8 cellular contexts compared by ENCODE assay signal in the genomic region with DNA sequence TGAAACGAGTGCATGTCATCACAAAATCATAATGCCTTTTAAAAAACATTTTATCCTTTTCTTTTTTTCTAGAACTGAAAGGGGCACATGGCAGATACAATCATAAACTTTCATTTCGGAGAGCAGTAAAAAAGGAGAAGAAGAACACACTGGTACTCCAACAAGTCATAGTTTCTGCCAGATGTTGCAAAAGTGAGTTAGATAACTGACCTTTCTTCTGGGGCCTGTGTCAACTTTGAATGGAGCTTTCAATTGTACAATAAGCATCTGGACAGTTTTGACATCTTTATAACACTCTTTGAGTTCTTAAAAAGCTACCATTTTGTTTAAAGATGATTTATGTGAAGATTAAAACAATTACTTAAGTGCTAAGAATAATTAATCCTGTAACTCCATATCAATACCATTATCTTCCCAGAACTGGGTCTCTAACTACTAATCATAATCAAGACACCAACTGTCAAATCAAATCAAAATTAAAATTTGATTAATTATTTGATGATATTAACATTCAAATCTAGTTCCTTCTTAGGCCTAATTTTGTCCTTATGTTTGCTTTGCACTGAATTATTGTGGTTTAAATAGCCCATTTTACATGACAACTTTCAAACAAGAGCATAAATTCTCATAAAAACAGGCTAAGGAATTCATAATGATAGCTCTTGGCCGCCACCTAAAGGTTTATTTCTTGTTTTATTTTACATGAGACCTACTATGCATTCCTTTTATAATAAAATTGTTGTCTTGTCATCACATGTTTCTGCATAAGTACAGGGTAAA. TPM values are rescaled to one million over a fixed set of nuclear protein-coding genes. Genes with fewer than 3 reads are reported as not detected.
DNase-seq lines count a peak whose midpoint lies in the region; ATAC-seq and TF ChIP-seq lines count a peak whose summit lies in the region.

No MANE protein-coding gene starts in this region.

- peaks cover 17% of the 10 kb centered on the region for H3K4me1 Mint-ChIP-seq in CD14-positive monocyte
- no peaks in the 10 kb centered on the region for H3K4me1 Mint-ChIP-seq in stimulated activated effector memory CD8-positive, alpha-beta T cell treated with anti-CD3 and anti-CD28 coated beads, Interleukin-12 subunit alpha, Interleukin-12 subunit beta, amount 100 ng/mL, for 72 hours

- peak overlapping the region in 1 of 7 donors; percentile 30 for H3K27ac Mint-ChIP-seq in CD14-positive monocyte
- H3K27ac Mint-ChIP-seq in stimulated activated effector memory CD8-positive, alpha-beta T cell treated with anti-CD3 and anti-CD28 coated beads, Interleukin-12 subunit alpha, Interleukin-12 subunit beta, amount 100 ng/mL, for 72 hours, result no peak overlapping the region

- ATAC-seq in GM21786 (IDR thresholded peaks at IDR 0.05; ENCODE audit: unreplicated experiment) (peak; percentile 41), HG02642 (IDR thresholded peaks at IDR 0.05; ENCODE audit: poor library complexity, unreplicated experiment) (no peak)
- ATAC-seq in stimulated activated effector memory CD8-positive, alpha-beta T cell treated with anti-CD3 and anti-CD28 coated beads, Interleukin-12 subunit alpha, Interleukin-12 subunit beta, amount 100 ng/mL, for 72 hours, result no peak

- TF ChIP-seq POLR2A in prostate gland (IDR thresholded peaks at IDR 0.05), result no peak

- H3K36me3 ChIP-seq in prostate gland, result no peaks in the 10 kb centered on the region

- no peak overlapping the region for H3K27ac ChIP-seq in prostate gland

- WGBS in prostate gland, result 46% methylated on average over 3 of the region's 3 CpGs

- H3K4me3 Mint-ChIP-seq in CD14-positive monocyte, result no peak overlapping the region
- no peak overlapping the region for H3K4me3 Mint-ChIP-seq in stimulated activated effector memory CD8-positive, alpha-beta T cell treated with anti-CD3 and anti-CD28 coated beads, Interleukin-12 subunit alpha, Interleukin-12 subunit beta, amount 100 ng/mL, for 72 hours

- H3K9me3 ChIP-seq in prostate gland, result no peaks in the 10 kb centered on the region

- no peak overlapping the region for H3K4me3 ChIP-seq in prostate gland

- DNase-seq in CD14-positive monocyte (ENCODE audit: low spot score), result no peak
- peak; percentile 66 for DNase-seq in NCI-H748 treated with DMSO at 0.1 percent for 48 hours (lab: John Stamatoyannopoulos, UW)
- DNase-seq in dermis blood vessel endothelial cell, result peak; percentile 60
- DNase-seq in prostate gland (ENCODE audit: low spot score), result no peak
- no peak for DNase-seq in stimulated activated effector memory CD8-positive, alpha-beta T cell treated with anti-CD3 and anti-CD28 coated beads, Interleukin-12 subunit alpha, Interleukin-12 subunit beta, amount 100 ng/mL, for 72 hours (ENCODE audit: low spot score in 2 of 2)
- no peak for DNase-seq in SKM-1 (lab: John Stamatoyannopoulos, UW; ENCODE audit: unreplicated experiment)

- intact Hi-C loops in CD14-positive monocyte (cut with micrococcal nuclease), result no loop called here
- intact Hi-C loops in prostate gland (cut with DNase I), result no loop called here

- no peaks in the 10 kb centered on the region for H3K9me3 Mint-ChIP-seq in CD14-positive monocyte
- no peaks in the 10 kb centered on the region for H3K9me3 Mint-ChIP-seq in stimulated activated effector memory CD8-positive, alpha-beta T cell treated with anti-CD3 and anti-CD28 coated beads, Interleukin-12 subunit alpha, Interleukin-12 subunit beta, amount 100 ng/mL, for 72 hours

- H3K36me3 Mint-ChIP-seq in CD14-positive monocyte, result no peaks in the 10 kb centered on the region
- no peaks in the 10 kb centered on the region for H3K36me3 Mint-ChIP-seq in stimulated activated effector memory CD8-positive, alpha-beta T cell treated with anti-CD3 and anti-CD28 coated beads, Interleukin-12 subunit alpha, Interleukin-12 subunit beta, amount 100 ng/mL, for 72 hours

- no peaks in the 10 kb centered on the region for H3K27me3 Mint-ChIP-seq in CD14-positive monocyte (ENCODE audit: low read depth in 3 of 3)

- TF ChIP-seq CTCF in CD14-positive monocyte (IDR thresholded peaks at IDR 0.05) (peak; percentile 57), prostate gland (IDR thresholded peaks at IDR 0.05) (peak in 3 of 4 experiments; percentile 22 to 46 (median 28))

- no peaks in the 10 kb centered on the region for H3K27me3 ChIP-seq in prostate gland (replicated peaks; ENCODE audit: insufficient read depth)

- no peaks in the 10 kb centered on the region for H3K4me1 ChIP-seq in prostate gland (replicated peaks)

RNA-seq across cellular contexts. Expression of gene ITGB8, which starts 19.5 kb away (rescaled TPM):
- under 1 TPM; 0.19 to 0.28 TPM for polyA plus RNA-seq in CD14-positive monocyte
- total RNA-seq in dermis blood vessel endothelial cell (8.5 and 8.8 TPM in 2 replicates), prostate gland (10 to 100 TPM; 50.3 to 99.5 TPM)

Comparison
In these comparisons a context has a peak if more than half of its experiments do, and no peak if none do; other contexts are left out.
1. DNase-seq: peak in NCI-H748 treated with DMSO at 0.1 percent for 48 hours (single experiment) and dermis blood vessel endothelial cell (single experiment); none in CD14-positive monocyte (single experiment), prostate gland (single experiment), stimulated activated effector memory CD8-positive, alpha-beta T cell treated with anti-CD3 and anti-CD28 coated beads, Interleukin-12 subunit alpha, Interleukin-12 subunit beta, amount 100 ng/mL, for 72 hours (0 of 2) and SKM-1 (single experiment).